Comparison of ENCODE assay signal across 20 cellular contexts in the genomic region with DNA sequence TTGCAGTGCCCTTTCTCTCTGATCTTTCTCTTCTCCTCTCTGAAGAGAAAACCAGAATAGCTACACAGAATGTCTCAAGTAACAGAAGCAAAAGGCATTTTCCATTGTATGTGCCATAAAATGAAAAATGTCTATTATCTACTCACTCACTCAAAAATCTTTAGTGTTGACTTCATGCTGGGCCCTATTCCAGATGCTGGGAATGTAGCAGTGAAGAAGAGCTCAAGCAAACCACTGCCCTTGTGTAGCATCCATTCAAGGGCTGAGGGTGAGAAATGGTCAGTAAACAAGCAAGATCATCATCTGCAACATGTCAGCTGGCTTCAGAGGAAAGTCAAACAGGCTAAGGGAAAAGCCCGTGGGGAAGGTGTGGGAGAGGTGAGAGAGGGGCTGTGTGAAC.
DNase-seq lines count a peak whose midpoint lies in the region; ATAC-seq and TF ChIP-seq lines count a peak whose summit lies in the region.
"Had no signal": no experiment of that assay in that cellular context is flagged by ENCODE, and none has a peak within 500 bp of the region (broad histone marks: within the 10 kb centered on the region; RNA-seq: fewer than 3 reads in every experiment).

No MANE protein-coding gene starts in this region.

- H3K9me3 ChIP-seq in MG63, result no peaks in the 10 kb centered on the region
- H3K9me3 ChIP-seq: HAP-1, SK-N-SH had no signal

- intact Hi-C loops in dorsolateral prefrontal cortex (cut with DNase I), result no loop called here

- no peaks in the 10 kb centered on the region for H3K36me3 ChIP-seq in MG63
- H3K36me3 ChIP-seq: HAP-1 had no signal

- H3K27me3 ChIP-seq in MG63 (no peaks in the 10 kb centered on the region), dorsolateral prefrontal cortex (peaks cover 0 to 12% (median 0%) of the 10 kb centered on the region in 45 donors)

- no peak for TF ChIP-seq CTCF in astrocyte of the spinal cord (IDR thresholded peaks at IDR 0.05; ENCODE audit: low read depth, low read length)
- TF ChIP-seq CTCF in fibroblast of pulmonary artery (IDR thresholded peaks at IDR 0.05; ENCODE audit: low read length, missing control alignments), result no peak
- no peak for TF ChIP-seq CTCF in dorsolateral prefrontal cortex (IDR thresholded peaks at IDR 0.05 in 54 of 56, conservative IDR thresholded peaks at IDR 0.05 in 2 of 56; ENCODE audit: low read depth in 1 of 56, partially characterized antibody in 56 of 56)

- peak; percentile 35 for DNase-seq in MG63
- DNase-seq in astrocyte of the spinal cord (ENCODE audit: low read depth, low spot score), result peak; percentile 18
- peak; percentile 53 for DNase-seq in fibroblast of pulmonary artery (ENCODE audit: low read depth)
- no peak for DNase-seq in stimulated activated CD4-positive, alpha-beta T cell treated with anti-CD3 and anti-CD28 coated beads, Interleukin-4, amount 100 ng/mL, for 1 hour
- no peak for DNase-seq in HuH-7 (ENCODE audit: low spot score)
- no peak for DNase-seq in dorsolateral prefrontal cortex
- DNase-seq: CD4-positive, CD25-positive, alpha-beta regulatory T cell; COR-L47; GF-D8; GM23248; NCI-H1092 treated with DMSO at 0.1 percent for 48 hours; NCI-H2081; NCI-H2171 treated with DMSO at 0.1 percent for 48 hours; NCI-H510A treated with DMSO at 0.1 percent for 48 hours; NCI-H774; SHP77 treated with DMSO at 0.1 percent for 48 hours; SK-N-SH had no signal

- no peak for ATAC-seq in HG03095 (IDR thresholded peaks at IDR 0.05; ENCODE audit: unreplicated experiment)
- ATAC-seq: GM12878 had no signal

- no peak overlapping the region for H3K27ac ChIP-seq in dorsolateral prefrontal cortex
- H3K27ac ChIP-seq: GM23248 had no signal

- H3K4me3 ChIP-seq in MG63 (no peak overlapping the region), astrocyte of the spinal cord (ENCODE audit: low read depth, low read length) (no peak overlapping the region), fibroblast of pulmonary artery (replicated peaks; ENCODE audit: low read depth, low read length) (no peak overlapping the region), dorsolateral prefrontal cortex (no peak overlapping the region)
- H3K4me3 ChIP-seq: GM12878, GM23248, HAP-1 had no signal

- in situ Hi-C loops in astrocyte of the spinal cord (cut with HindIII; ENCODE audit: low sequenced_read_pairs), result no loop called here

Comparison
In these comparisons a context has a peak if more than half of its experiments do, and no peak if none do; other contexts are left out.
1. DNase-seq: peak in MG63 (single experiment), astrocyte of the spinal cord (single experiment) and fibroblast of pulmonary artery (single experiment); none in stimulated activated CD4-positive, alpha-beta T cell treated with anti-CD3 and anti-CD28 coated beads, Interleukin-4, amount 100 ng/mL, for 1 hour (single experiment), HuH-7 (single experiment) and dorsolateral prefrontal cortex (0 of 10).